9 cellular contexts compared by ENCODE assay signal in the genomic region with DNA sequence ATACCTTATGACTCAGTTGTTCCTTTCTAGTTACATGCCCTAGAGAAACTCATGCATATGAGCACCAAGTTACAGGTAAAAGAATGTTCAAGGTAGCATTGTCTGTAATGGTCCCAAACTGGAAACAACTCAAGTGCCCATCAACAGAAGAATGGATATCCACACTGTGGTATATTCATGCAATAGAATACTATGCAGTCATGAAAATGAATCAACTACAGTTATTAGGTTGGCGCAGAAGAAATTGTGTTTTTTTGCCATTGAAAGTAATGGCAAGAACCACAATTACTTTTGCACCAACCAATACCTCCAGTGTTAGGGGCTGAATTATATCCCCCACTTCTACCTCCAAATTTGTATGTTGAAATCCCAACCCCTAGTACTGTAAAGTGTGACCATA. TPM values are rescaled to one million over a fixed set of nuclear protein-coding genes. Genes with fewer than 3 reads are reported as not detected.
"Had no signal": no experiment of that assay in that cellular context is flagged by ENCODE, and none has a peak within 500 bp of the region (broad histone marks: within the 10 kb centered on the region; RNA-seq: fewer than 3 reads in every experiment).

No MANE protein-coding gene starts in this region.

- H2AFZ ChIP-seq: GM23248 had no signal

- ATAC-seq: HCT116, HepG2 had no signal

- H3K9me3 ChIP-seq: HAP-1 had no signal

- H3K9ac ChIP-seq: GM23248 had no signal

- FAIRE-seq: HepG2 had no signal

- H3K4me3 ChIP-seq: GM23248, HAP-1 had no signal

- H3K36me3 ChIP-seq: HAP-1 had no signal

- DNase-seq: GM23248, GOT3, H7 had no signal

- H3K27ac ChIP-seq: GM23248 had no signal

RNA-seq across cellular contexts. Expression of a gene that starts 9.7 kb away (rescaled TPM):
- total RNA-seq: GM23248, H4, H7, HT1080 had no signal
- polyA plus RNA-seq: GM23248, HepG2, IgD-negative memory B cell had no signal

RNA-seq across cellular contexts. Expression of a gene that starts 24.2 kb away (rescaled TPM):
- total RNA-seq: H4, H7, HT1080 had no signal
- polyA plus RNA-seq: GM23248, IgD-negative memory B cell had no signal
